In the genomic region with DNA sequence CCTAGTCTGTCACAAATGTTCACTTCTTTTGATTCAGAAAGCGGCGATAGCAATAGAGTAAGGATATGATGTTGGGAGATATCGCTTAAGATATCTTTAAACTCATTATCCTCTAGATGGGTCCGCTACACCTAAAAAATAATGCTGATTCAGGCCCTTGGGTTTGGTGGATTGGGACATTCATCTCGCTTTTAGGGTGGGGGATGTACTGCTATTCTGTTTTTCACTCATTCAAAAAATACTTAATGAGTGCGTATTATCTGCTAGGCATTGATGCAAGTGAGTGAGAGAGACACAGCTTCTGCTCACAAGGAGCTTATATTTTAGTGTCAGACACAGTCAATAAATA, we compare ENCODE assay signal across 1 cellular context.
TF ChIP-seq lines count a peak whose summit lies in the region.

No MANE protein-coding gene starts in this region.

TF ChIP-seq in GM23338, 12 proteins besides CTCF, POLR2A, EP300 and RAD21:
- TF ChIP-seq, protein P1, sequence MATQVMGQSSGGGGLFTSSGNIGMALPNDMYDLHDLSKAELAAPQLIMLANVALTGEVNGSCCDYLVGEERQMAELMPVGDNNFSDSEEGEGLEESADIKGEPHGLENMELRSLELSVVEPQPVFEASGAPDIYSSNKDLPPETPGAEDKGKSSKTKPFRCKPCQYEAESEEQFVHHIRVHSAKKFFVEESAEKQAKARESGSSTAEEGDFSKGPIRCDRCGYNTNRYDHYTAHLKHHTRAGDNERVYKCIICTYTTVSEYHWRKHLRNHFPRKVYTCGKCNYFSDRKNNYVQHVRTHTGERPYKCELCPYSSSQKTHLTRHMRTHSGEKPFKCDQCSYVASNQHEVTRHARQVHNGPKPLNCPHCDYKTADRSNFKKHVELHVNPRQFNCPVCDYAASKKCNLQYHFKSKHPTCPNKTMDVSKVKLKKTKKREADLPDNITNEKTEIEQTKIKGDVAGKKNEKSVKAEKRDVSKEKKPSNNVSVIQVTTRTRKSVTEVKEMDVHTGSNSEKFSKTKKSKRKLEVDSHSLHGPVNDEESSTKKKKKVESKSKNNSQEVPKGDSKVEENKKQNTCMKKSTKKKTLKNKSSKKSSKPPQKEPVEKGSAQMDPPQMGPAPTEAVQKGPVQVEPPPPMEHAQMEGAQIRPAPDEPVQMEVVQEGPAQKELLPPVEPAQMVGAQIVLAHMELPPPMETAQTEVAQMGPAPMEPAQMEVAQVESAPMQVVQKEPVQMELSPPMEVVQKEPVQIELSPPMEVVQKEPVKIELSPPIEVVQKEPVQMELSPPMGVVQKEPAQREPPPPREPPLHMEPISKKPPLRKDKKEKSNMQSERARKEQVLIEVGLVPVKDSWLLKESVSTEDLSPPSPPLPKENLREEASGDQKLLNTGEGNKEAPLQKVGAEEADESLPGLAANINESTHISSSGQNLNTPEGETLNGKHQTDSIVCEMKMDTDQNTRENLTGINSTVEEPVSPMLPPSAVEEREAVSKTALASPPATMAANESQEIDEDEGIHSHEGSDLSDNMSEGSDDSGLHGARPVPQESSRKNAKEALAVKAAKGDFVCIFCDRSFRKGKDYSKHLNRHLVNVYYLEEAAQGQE (IDR thresholded peaks at IDR 0.05; ENCODE audit: unreplicated experiment) = no peak
- TF ChIP-seq EZH2phosphoT487 (IDR thresholded peaks at IDR 0.05; ENCODE audit: unreplicated experiment) (no peak), STAT1 (IDR thresholded peaks at IDR 0.05; ENCODE audit: unreplicated experiment) (no peak), ZNF331 (CRISPR knock-in tag; IDR thresholded peaks at IDR 0.05; ENCODE audit: low read depth) (no peak), EZH2 (IDR thresholded peaks at IDR 0.05; ENCODE audit: low read depth, unreplicated experiment) (no peak), CREB1 (CRISPR knock-in tag; IDR thresholded peaks at IDR 0.05; ENCODE audit: low read depth) (no peak), POLR2AphosphoS5 (IDR thresholded peaks at IDR 0.05; ENCODE audit: low read depth) (no peak), NANOG (IDR thresholded peaks at IDR 0.05; ENCODE audit: borderline replicate concordance) (no peak), ZNF114 (CRISPR knock-in tag; IDR thresholded peaks at IDR 0.05) (no peak)
- TF ChIP-seq, protein P2, sequence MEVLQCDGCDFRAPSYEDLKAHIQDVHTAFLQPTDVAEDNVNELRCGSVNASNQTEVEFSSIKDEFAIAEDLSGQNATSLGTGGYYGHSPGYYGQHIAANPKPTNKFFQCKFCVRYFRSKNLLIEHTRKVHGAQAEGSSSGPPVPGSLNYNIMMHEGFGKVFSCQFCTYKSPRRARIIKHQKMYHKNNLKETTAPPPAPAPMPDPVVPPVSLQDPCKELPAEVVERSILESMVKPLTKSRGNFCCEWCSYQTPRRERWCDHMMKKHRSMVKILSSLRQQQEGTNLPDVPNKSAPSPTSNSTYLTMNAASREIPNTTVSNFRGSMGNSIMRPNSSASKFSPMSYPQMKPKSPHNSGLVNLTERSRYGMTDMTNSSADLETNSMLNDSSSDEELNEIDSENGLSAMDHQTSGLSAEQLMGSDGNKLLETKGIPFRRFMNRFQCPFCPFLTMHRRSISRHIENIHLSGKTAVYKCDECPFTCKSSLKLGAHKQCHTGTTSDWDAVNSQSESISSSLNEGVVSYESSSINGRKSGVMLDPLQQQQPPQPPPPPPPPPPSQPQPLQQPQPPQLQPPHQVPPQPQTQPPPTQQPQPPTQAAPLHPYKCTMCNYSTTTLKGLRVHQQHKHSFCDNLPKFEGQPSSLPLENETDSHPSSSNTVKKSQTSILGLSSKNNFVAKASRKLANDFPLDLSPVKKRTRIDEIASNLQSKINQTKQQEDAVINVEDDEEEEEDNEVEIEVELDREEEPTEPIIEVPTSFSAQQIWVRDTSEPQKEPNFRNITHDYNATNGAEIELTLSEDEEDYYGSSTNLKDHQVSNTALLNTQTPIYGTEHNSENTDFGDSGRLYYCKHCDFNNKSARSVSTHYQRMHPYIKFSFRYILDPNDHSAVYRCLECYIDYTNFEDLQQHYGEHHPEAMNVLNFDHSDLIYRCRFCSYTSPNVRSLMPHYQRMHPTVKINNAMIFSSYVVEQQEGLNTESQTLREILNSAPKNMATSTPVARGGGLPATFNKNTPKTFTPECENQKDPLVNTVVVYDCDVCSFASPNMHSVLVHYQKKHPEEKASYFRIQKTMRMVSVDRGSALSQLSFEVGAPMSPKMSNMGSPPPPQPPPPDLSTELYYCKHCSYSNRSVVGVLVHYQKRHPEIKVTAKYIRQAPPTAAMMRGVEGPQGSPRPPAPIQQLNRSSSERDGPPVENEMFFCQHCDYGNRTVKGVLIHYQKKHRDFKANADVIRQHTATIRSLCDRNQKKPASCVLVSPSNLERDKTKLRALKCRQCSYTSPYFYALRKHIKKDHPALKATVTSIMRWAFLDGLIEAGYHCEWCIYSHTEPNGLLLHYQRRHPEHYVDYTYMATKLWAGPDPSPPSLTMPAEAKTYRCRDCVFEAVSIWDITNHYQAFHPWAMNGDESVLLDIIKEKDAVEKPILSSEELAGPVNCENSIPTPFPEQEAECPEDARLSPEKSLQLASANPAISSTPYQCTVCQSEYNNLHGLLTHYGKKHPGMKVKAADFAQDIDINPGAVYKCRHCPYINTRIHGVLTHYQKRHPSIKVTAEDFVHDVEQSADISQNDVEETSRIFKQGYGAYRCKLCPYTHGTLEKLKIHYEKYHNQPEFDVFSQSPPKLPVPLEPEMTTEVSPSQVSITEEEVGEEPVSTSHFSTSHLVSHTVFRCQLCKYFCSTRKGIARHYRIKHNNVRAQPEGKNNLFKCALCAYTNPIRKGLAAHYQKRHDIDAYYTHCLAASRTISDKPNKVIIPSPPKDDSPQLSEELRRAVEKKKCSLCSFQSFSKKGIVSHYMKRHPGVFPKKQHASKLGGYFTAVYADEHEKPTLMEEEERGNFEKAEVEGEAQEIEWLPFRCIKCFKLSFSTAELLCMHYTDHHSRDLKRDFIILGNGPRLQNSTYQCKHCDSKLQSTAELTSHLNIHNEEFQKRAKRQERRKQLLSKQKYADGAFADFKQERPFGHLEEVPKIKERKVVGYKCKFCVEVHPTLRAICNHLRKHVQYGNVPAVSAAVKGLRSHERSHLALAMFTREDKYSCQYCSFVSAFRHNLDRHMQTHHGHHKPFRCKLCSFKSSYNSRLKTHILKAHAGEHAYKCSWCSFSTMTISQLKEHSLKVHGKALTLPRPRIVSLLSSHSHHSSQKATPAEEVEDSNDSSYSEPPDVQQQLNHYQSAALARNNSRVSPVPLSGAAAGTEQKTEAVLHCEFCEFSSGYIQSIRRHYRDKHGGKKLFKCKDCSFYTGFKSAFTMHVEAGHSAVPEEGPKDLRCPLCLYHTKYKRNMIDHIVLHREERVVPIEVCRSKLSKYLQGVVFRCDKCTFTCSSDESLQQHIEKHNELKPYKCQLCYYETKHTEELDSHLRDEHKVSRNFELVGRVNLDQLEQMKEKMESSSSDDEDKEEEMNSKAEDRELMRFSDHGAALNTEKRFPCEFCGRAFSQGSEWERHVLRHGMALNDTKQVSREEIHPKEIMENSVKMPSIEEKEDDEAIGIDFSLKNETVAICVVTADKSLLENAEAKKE (CRISPR knock-in tag; IDR thresholded peaks at IDR 0.05) = no peak
